Comparison of ENCODE assay signal across 26 cellular contexts in the genomic region with DNA sequence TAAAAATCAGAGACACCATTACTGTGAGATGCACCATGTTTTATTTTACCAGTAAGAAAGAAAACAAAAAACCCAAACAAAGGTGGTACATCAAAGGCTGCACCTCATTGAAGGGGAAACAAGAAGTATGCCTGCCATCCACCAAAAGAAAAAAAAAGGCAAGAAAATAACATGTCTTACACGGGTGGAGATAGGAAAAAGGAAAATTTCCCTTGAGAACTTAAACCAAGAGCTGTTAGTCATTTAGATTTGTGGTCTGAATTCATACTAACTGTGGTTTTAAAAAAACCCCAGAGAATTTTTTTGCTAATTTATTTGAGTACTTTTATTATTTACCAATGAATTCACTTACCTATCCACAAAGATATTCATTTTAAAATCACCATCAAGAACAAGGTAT.
A peak's percentile ranks its signal among the peaks of the same experiment; 100 is the strongest.
DNase-seq lines count a peak whose midpoint lies in the region; ATAC-seq, FAIRE-seq and TF ChIP-seq lines count a peak whose summit lies in the region.
"Had no signal": no experiment of that assay in that cellular context is flagged by ENCODE, and none has a peak within 500 bp of the region (broad histone marks: within the 10 kb centered on the region; RNA-seq: fewer than 3 reads in every experiment).

No MANE protein-coding gene starts in this region.

- H3K9me3 Mint-ChIP-seq in activated T-cell treated with anti-CD3 and anti-CD28 coated beads, Interleukin-2, amount 50 U/mL, for 24 hours = no peaks in the 10 kb centered on the region
- H3K9me3 Mint-ChIP-seq in activated naive CD4-positive, alpha-beta T cell treated with anti-CD3 and anti-CD28 coated beads, Interleukin-2, amount 10 ng/mL, durations not matched to agents 7 days and 5 days = no peaks in the 10 kb centered on the region
- no peaks in the 10 kb centered on the region for H3K9me3 Mint-ChIP-seq in Caco-2 (ENCODE audit: unreplicated experiment)

- CTCF ChIA-PET in activated naive CD4-positive, alpha-beta T cell treated with anti-CD3 and anti-CD28 coated beads, Interleukin-2, amount 10 ng/mL, durations not matched to agents 7 days and 5 days (lab: Charles Lee) = no interaction called here
- CTCF ChIA-PET in Caco-2 (lab: Charles Lee) = no interaction called here

- BruUV-seq in Caco-2 (replicated peaks; lab: Mats Ljungman, UMichigan) = no TSS peak

- peaks cover 32% of the 10 kb centered on the region for H3K27me3 Mint-ChIP-seq in activated T-cell treated with anti-CD3 and anti-CD28 coated beads, Interleukin-2, amount 50 U/mL, for 24 hours
- peaks cover 6% of the 10 kb centered on the region for H3K27me3 Mint-ChIP-seq in activated naive CD4-positive, alpha-beta T cell treated with anti-CD3 and anti-CD28 coated beads, Interleukin-2, amount 10 ng/mL, durations not matched to agents 7 days and 5 days
- H3K27me3 Mint-ChIP-seq in Caco-2 (ENCODE audit: insufficient read depth, unreplicated experiment) = no peaks in the 10 kb centered on the region

- no peak overlapping the region for H3K27ac Mint-ChIP-seq in activated T-cell treated with anti-CD3 and anti-CD28 coated beads, Interleukin-2, amount 50 U/mL, for 24 hours
- no peak overlapping the region for H3K27ac Mint-ChIP-seq in activated naive CD4-positive, alpha-beta T cell treated with anti-CD3 and anti-CD28 coated beads, Interleukin-2, amount 10 ng/mL, durations not matched to agents 7 days and 5 days
- H3K27ac Mint-ChIP-seq in Caco-2 (ENCODE audit: unreplicated experiment) = no peak overlapping the region
- H3K27ac Mint-ChIP-seq: naive thymus-derived CD4-positive, alpha-beta T cell had no signal

- H3K9me3 ChIP-seq in uterus (no peaks in the 10 kb centered on the region), Caco-2 (no peaks in the 10 kb centered on the region)
- H3K9me3 ChIP-seq: esophagus squamous epithelium, pancreas, sigmoid colon, SK-N-SH had no signal

- H3K4me3 ChIP-seq in uterus (no peak overlapping the region), Caco-2 (ENCODE audit: low read depth, low read length) (no peak overlapping the region)
- H3K4me3 ChIP-seq: esophagus squamous epithelium, pancreas, sigmoid colon had no signal

- H3K4me1 Mint-ChIP-seq in activated T-cell treated with anti-CD3 and anti-CD28 coated beads, Interleukin-2, amount 50 U/mL, for 24 hours (ENCODE audit: low read depth) = peaks cover 17% of the 10 kb centered on the region
- H3K4me1 Mint-ChIP-seq in activated naive CD4-positive, alpha-beta T cell treated with anti-CD3 and anti-CD28 coated beads, Interleukin-2, amount 10 ng/mL, durations not matched to agents 7 days and 5 days = no peaks in the 10 kb centered on the region
- H3K4me1 Mint-ChIP-seq in Caco-2 (ENCODE audit: low read depth, unreplicated experiment) = peaks cover 10% of the 10 kb centered on the region

- peak; percentile 14 for DNase-seq in HCEC 1CT
- no peak for DNase-seq in RCC 7860 (ENCODE audit: low spot score)
- DNase-seq in kidney tubule cell (ENCODE audit: low spot score) = peak; percentile 10
- DNase-seq in activated T-cell treated with anti-CD3 and anti-CD28 coated beads, Interleukin-2, amount 50 U/mL, for 24 hours = no peak
- DNase-seq in activated naive CD4-positive, alpha-beta T cell treated with anti-CD3 and anti-CD28 coated beads, Interleukin-2, amount 10 ng/mL, durations not matched to agents 7 days and 5 days = no peak
- no peak for DNase-seq in uterus
- no peak for DNase-seq in Caco-2
- DNase-seq: activated CD4-positive, CD25-positive, alpha-beta regulatory T cell; activated effector memory CD4-positive, alpha-beta T cell treated with Interleukin-2 at 50 U/mL for 16 hours; amygdala; cerebellar nuclear complex; effector CD8-positive, alpha-beta T cell; EL; esophagus squamous epithelium; head of caudate nucleus; naive thymus-derived CD4-positive, alpha-beta T cell; NCI-H1417 treated with DMSO at 0.1 percent for 48 hours; NCI-H748 treated with DMSO at 0.1 percent for 48 hours; pancreas; sigmoid colon; SK-N-SH; stimulated activated CD4-positive, alpha-beta T cell treated with anti-CD3 and anti-CD28 coated beads, Interleukin-2, amount 100 ng/mL, for 24 hours; T-helper 9 cell had no signal

- POLR2A ChIA-PET in Caco-2 (lab: Charles Lee) = no interaction called here

- H3K27ac ChIP-seq in uterus = no peak overlapping the region
- H3K27ac ChIP-seq: esophagus squamous epithelium, pancreas, sigmoid colon had no signal

- no peak for TF ChIP-seq POLR2A in uterus (IDR thresholded peaks at IDR 0.05)

- peak; percentile 47 for ATAC-seq in GM18508 (IDR thresholded peaks at IDR 0.05; ENCODE audit: insufficient read depth, unreplicated experiment)
- ATAC-seq: naive thymus-derived CD4-positive, alpha-beta T cell; Panc1; pancreas had no signal

- no peaks in the 10 kb centered on the region for H3K36me3 Mint-ChIP-seq in activated T-cell treated with anti-CD3 and anti-CD28 coated beads, Interleukin-2, amount 50 U/mL, for 24 hours (ENCODE audit: low read depth)
- no peaks in the 10 kb centered on the region for H3K36me3 Mint-ChIP-seq in activated naive CD4-positive, alpha-beta T cell treated with anti-CD3 and anti-CD28 coated beads, Interleukin-2, amount 10 ng/mL, durations not matched to agents 7 days and 5 days
- peaks cover 37% of the 10 kb centered on the region for H3K36me3 Mint-ChIP-seq in Caco-2 (ENCODE audit: insufficient read depth, unreplicated experiment)
- H3K36me3 Mint-ChIP-seq: naive thymus-derived CD4-positive, alpha-beta T cell had no signal

- H3K36me3 ChIP-seq in uterus (no peaks in the 10 kb centered on the region), Caco-2 (ENCODE audit: control insufficient read depth, insufficient read depth, low read length) (no peaks in the 10 kb centered on the region)
- H3K36me3 ChIP-seq: esophagus squamous epithelium, pancreas, sigmoid colon had no signal

- H3K4me1 ChIP-seq in uterus = no peaks in the 10 kb centered on the region
- H3K4me1 ChIP-seq in Caco-2 = no peaks in the 10 kb centered on the region
- H3K4me1 ChIP-seq: pancreas, sigmoid colon had no signal

- H3K27me3 ChIP-seq in uterus (no peaks in the 10 kb centered on the region), Caco-2 (replicated peaks; ENCODE audit: control insufficient read depth, insufficient read depth, low read length) (no peaks in the 10 kb centered on the region)
- H3K27me3 ChIP-seq: esophagus squamous epithelium, pancreas, sigmoid colon had no signal

- intact Hi-C loops in uterus (cut with DNase I; ENCODE audit: low total_unique reads) = no loop called here
- intact Hi-C loops in Caco-2 (cut with micrococcal nuclease; ENCODE audit: unreplicated experiment) = no loop called here

- FAIRE-seq in RCC 7860 (lab: Jason Lieb, UNC) = peak; percentile 84
- FAIRE-seq: H1 had no signal

- TF ChIP-seq CTCF in uterus (IDR thresholded peaks at IDR 0.05) = no peak
- TF ChIP-seq CTCF in Caco-2 (IDR thresholded peaks at IDR 0.05; ENCODE audit: insufficient read depth in 1 of 2, low read depth in 1 of 2, low read length in 1 of 2, severe bottlenecking in 1 of 2, unreplicated experiment in 1 of 2) = no peak

- no peak overlapping the region for H3K4me3 Mint-ChIP-seq in activated T-cell treated with anti-CD3 and anti-CD28 coated beads, Interleukin-2, amount 50 U/mL, for 24 hours
- H3K4me3 Mint-ChIP-seq in activated naive CD4-positive, alpha-beta T cell treated with anti-CD3 and anti-CD28 coated beads, Interleukin-2, amount 10 ng/mL, durations not matched to agents 7 days and 5 days = no peak overlapping the region
- H3K4me3 Mint-ChIP-seq in Caco-2 (ENCODE audit: unreplicated experiment) = no peak overlapping the region
- H3K4me3 Mint-ChIP-seq: naive thymus-derived CD4-positive, alpha-beta T cell had no signal

Comparison
In these comparisons a context has a peak if more than half of its experiments do, and no peak if none do; other contexts are left out.
1. DNase-seq: peak in HCEC 1CT (single experiment) and kidney tubule cell (single experiment); none in RCC 7860 (single experiment), activated T-cell treated with anti-CD3 and anti-CD28 coated beads, Interleukin-2, amount 50 U/mL, for 24 hours (single experiment), activated naive CD4-positive, alpha-beta T cell treated with anti-CD3 and anti-CD28 coated beads, Interleukin-2, amount 10 ng/mL, durations not matched to agents 7 days and 5 days (single experiment), uterus (0 of 2) and Caco-2 (0 of 2).